Comparison of ENCODE assay signal across 27 cellular contexts in genomic region chrX:104104676-104105075, GRCh38. TPM values are rescaled to one million over a fixed set of nuclear protein-coding genes. Genes with fewer than 3 reads are reported as not detected.
"Had no signal": no experiment of that assay in that cellular context is flagged by ENCODE, and none has a peak within 500 bp of the region (broad histone marks: within the 10 kb centered on the region; RNA-seq: fewer than 3 reads in every experiment).

No MANE protein-coding gene starts in this region.

- H3K36me3 ChIP-seq: colonic mucosa, esophagus squamous epithelium, gastrocnemius medialis, heart right ventricle, left lung, lower lobe of right lung had no signal

- H3K9me3 ChIP-seq: colonic mucosa, esophagus squamous epithelium, gastrocnemius medialis, heart right ventricle, left lung, lower lobe of right lung, mucosa of descending colon had no signal

- H3K27ac Mint-ChIP-seq: dendritic cell treated with granulocyte-macrophage colony-stimulating factor and Interleukin-4, amounts not matched to agents 40 ng/mL and 50 ng/mL, for 4 days; effector memory CD8-positive, alpha-beta T cell; endodermal cell; mesothelial cell of epicardium had no signal

- H3K4me1 ChIP-seq: colonic mucosa, esophagus squamous epithelium, gastrocnemius medialis, heart right ventricle, left lung, lower lobe of right lung had no signal

- H3K4me3 ChIP-seq: colonic mucosa, esophagus squamous epithelium, gastrocnemius medialis, heart right ventricle, left lung, lower lobe of right lung, mucosa of descending colon had no signal

- DNase-seq: colonic mucosa; cortex of kidney; effector CD8-positive, alpha-beta T cell; effector memory CD8-positive, alpha-beta T cell; endodermal cell; erythroblast; esophagus squamous epithelium; foreskin fibroblast; foreskin melanocyte; gastrocnemius medialis; glutamatergic neuron; head of caudate nucleus; heart right ventricle; hippocampal formation; left cardiac atrium; left lung; left ventricle myocardium superior; lower lobe of right lung; mesenchymal stem cell; mucosa of descending colon; naive B cell had no signal

- H3K4me1 Mint-ChIP-seq: mesothelial cell of epicardium had no signal

- H3K27me3 Mint-ChIP-seq: effector memory CD8-positive, alpha-beta T cell; naive B cell had no signal

- H3K4me3 Mint-ChIP-seq: dendritic cell treated with granulocyte-macrophage colony-stimulating factor and Interleukin-4, amounts not matched to agents 40 ng/mL and 50 ng/mL, for 4 days; effector memory CD8-positive, alpha-beta T cell; endodermal cell; mesothelial cell of epicardium; naive B cell had no signal

- ATAC-seq: effector memory CD8-positive, alpha-beta T cell; esophagus mucosa; gastrocnemius medialis; heart right ventricle; left cardiac atrium; left lung; left ventricle myocardium superior; lower lobe of right lung; mucosa of descending colon had no signal

- H3K27me3 ChIP-seq: esophagus squamous epithelium, gastrocnemius medialis, left lung had no signal

- H3K9me3 Mint-ChIP-seq: dendritic cell treated with granulocyte-macrophage colony-stimulating factor and Interleukin-4, amounts not matched to agents 40 ng/mL and 50 ng/mL, for 4 days; effector memory CD8-positive, alpha-beta T cell; mesothelial cell of epicardium; naive B cell had no signal

- H3K27ac ChIP-seq: colonic mucosa, epithelial cell of prostate, esophagus squamous epithelium, gastrocnemius medialis, left lung, lower lobe of right lung had no signal

- H3K36me3 Mint-ChIP-seq: naive B cell had no signal

RNA-seq across cellular contexts. Expression of gene ZCCHC18, which starts 7.6 kb away (rescaled TPM):
- total RNA-seq: esophagus mucosa, gastrocnemius medialis, mesenteric fat pad had no signal
- polyA plus RNA-seq: keratinocyte had no signal
